1 cellular context compared by ENCODE assay signal in the genomic region with DNA sequence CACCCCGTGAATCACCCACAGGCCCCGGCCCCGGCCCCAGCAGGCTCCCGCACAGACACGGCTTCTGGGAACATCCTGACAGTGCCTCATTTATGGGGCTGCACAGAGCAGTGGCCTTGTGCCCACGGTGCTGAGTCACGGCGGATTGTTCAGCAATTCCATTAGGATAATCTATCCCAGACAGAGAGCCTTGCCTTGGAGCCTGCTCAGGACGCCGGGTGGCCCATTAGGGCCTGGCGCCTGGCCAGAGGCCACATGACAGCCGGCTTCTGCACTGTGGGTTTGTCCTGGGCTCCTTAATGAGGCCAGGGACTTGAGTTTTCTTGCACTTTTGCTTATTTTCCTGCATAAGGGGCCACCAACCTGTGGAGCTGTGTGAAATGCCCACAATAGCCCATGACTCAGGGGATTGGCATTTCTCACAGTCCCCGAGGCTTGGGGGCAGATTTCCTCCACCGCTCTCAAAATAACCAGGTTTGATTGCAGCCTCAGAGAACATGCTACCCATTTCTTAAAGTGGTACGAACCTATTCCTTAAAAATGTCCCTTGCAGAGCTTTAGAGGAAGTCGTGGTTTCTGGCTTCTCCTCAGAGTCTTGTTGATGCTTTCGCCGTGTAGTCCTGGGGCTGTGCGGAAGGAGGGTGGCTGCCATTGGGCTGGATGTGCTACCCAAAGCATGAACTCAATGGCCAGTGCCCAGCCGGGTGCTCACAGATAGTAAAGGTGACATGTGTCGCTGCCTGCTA.
TF ChIP-seq lines count a peak whose summit lies in the region.

No MANE protein-coding gene starts in this region.

TF ChIP-seq in HEK293, 187 proteins besides CTCF, POLR2A, EP300 and RAD21 (continued from another document and continues in another):
- TF ChIP-seq ZNF585B (tag by site-specific recombination; IDR thresholded peaks at IDR 0.05) (no peak), KLF10 (tag by site-specific recombination; IDR thresholded peaks at IDR 0.05) (no peak), ZNF600 (tag by site-specific recombination; IDR thresholded peaks at IDR 0.05) (peak; percentile 97), ZNF629 (tag by site-specific recombination; IDR thresholded peaks at IDR 0.05) (peak; percentile 73), ZNF157 (tag by site-specific recombination; IDR thresholded peaks at IDR 0.05) (no peak), ZNF423 (tag by site-specific recombination; IDR thresholded peaks at IDR 0.05) (peak; percentile 54; the same call in 1 of the 2 replicates), ZXDB (tag by site-specific recombination; IDR thresholded peaks at IDR 0.05) (peak; percentile 66), ZNF391 (tag by site-specific recombination; IDR thresholded peaks at IDR 0.05; ENCODE audit: borderline replicate concordance, low read depth) (no peak), HOXD13 (CRISPR knock-in tag; IDR thresholded peaks at IDR 0.05; ENCODE audit: borderline replicate concordance) (no peak), KLF8 (tag by site-specific recombination; IDR thresholded peaks at IDR 0.05) (peak; percentile 27; the same call in 1 of the 2 replicates), ZSCAN16 (tag by site-specific recombination; IDR thresholded peaks at IDR 0.05) (no peak), BCL11B (tag by site-specific recombination; IDR thresholded peaks at IDR 0.05; ENCODE audit: low read depth) (no peak), ZNF544 (tag by site-specific recombination; IDR thresholded peaks at IDR 0.05) (no peak), ZBTB21 (tag by site-specific recombination; IDR thresholded peaks at IDR 0.05) (0 out of 2 replicates have a peak, but pooled peaks have one; percentile 39), ZNF138 (tag by site-specific recombination; IDR thresholded peaks at IDR 0.05; ENCODE audit: borderline replicate concordance) (no peak), ZNF521 (tag by site-specific recombination; IDR thresholded peaks at IDR 0.05) (no peak), ZNF626 (tag by site-specific recombination; IDR thresholded peaks at IDR 0.05) (no peak), ZNF19 (tag by site-specific recombination; IDR thresholded peaks at IDR 0.05; ENCODE audit: low read depth) (no peak), RBAK (tag by site-specific recombination; IDR thresholded peaks at IDR 0.05) (no peak), ZBTB7A (tag by site-specific recombination; IDR thresholded peaks at IDR 0.05; ENCODE audit: low read depth) (no peak), SETDB1 (IDR thresholded peaks at IDR 0.05; ENCODE audit: insufficient read length, low read length) (no peak), IKZF3 (tag by site-specific recombination; IDR thresholded peaks at IDR 0.05) (peak; percentile 91), ZNF707 (tag by site-specific recombination; IDR thresholded peaks at IDR 0.05) (no peak), ZSCAN30 (tag by site-specific recombination; IDR thresholded peaks at IDR 0.05) (peak; percentile 86), ZBTB20 (tag by site-specific recombination; IDR thresholded peaks at IDR 0.05) (peak; percentile 57), FEZF1 (tag by site-specific recombination; IDR thresholded peaks at IDR 0.05) (peak; percentile 75), ZNF777 (tag by site-specific recombination; IDR thresholded peaks at IDR 0.05; ENCODE audit: borderline replicate concordance) (no peak), ZNF184 (tag by site-specific recombination; IDR thresholded peaks at IDR 0.05) (peak; percentile 32; the same call in 1 of the 2 replicates), BCL11A (tag by site-specific recombination; IDR thresholded peaks at IDR 0.05; ENCODE audit: low read depth) (0 out of 2 replicates have a peak, but pooled peaks have one; percentile 29), ZNF169 (tag by site-specific recombination; IDR thresholded peaks at IDR 0.05) (no peak), ZNF324 (tag by site-specific recombination; IDR thresholded peaks at IDR 0.05) (peak; percentile 57; the same call in 1 of the 2 replicates), ZIC2 (tag by site-specific recombination; IDR thresholded peaks at IDR 0.05) (peak; percentile 98), ZFP41 (tag by site-specific recombination; IDR thresholded peaks at IDR 0.05; ENCODE audit: borderline replicate concordance) (no peak), ZNF837 (tag by site-specific recombination; IDR thresholded peaks at IDR 0.05) (no peak), ZNF660 (tag by site-specific recombination; IDR thresholded peaks at IDR 0.05) (peak; percentile 97)
- TF ChIP-seq, protein P1, sequence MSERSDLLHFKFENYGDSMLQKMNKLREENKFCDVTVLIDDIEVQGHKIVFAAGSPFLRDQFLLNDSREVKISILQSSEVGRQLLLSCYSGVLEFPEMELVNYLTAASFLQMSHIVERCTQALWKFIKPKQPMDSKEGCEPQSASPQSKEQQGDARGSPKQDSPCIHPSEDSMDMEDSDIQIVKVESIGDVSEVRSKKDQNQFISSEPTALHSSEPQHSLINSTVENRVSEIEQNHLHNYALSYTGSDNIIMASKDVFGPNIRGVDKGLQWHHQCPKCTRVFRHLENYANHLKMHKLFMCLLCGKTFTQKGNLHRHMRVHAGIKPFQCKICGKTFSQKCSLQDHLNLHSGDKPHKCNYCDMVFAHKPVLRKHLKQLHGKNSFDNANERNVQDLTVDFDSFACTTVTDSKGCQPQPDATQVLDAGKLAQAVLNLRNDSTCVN (tag by site-specific recombination; optimal IDR thresholded peaks at IDR 0.05): no peak
- TF ChIP-seq, protein P2, sequence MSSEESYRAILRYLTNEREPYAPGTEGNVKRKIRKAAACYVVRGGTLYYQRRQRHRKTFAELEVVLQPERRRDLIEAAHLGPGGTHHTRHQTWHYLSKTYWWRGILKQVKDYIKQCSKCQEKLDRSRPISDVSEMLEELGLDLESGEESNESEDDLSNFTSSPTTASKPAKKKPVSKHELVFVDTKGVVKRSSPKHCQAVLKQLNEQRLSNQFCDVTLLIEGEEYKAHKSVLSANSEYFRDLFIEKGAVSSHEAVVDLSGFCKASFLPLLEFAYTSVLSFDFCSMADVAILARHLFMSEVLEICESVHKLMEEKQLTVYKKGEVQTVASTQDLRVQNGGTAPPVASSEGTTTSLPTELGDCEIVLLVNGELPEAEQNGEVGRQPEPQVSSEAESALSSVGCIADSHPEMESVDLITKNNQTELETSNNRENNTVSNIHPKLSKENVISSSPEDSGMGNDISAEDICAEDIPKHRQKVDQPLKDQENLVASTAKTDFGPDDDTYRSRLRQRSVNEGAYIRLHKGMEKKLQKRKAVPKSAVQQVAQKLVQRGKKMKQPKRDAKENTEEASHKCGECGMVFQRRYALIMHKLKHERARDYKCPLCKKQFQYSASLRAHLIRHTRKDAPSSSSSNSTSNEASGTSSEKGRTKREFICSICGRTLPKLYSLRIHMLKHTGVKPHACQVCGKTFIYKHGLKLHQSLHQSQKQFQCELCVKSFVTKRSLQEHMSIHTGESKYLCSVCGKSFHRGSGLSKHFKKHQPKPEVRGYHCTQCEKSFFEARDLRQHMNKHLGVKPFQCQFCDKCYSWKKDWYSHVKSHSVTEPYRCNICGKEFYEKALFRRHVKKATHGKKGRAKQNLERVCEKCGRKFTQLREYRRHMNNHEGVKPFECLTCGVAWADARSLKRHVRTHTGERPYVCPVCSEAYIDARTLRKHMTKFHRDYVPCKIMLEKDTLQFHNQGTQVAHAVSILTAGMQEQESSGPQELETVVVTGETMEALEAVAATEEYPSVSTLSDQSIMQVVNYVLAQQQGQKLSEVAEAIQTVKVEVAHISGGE (tag by site-specific recombination; conservative IDR thresholded peaks at IDR 0.05; ENCODE audit: low read depth): no peak
- TF ChIP-seq, protein P3, sequence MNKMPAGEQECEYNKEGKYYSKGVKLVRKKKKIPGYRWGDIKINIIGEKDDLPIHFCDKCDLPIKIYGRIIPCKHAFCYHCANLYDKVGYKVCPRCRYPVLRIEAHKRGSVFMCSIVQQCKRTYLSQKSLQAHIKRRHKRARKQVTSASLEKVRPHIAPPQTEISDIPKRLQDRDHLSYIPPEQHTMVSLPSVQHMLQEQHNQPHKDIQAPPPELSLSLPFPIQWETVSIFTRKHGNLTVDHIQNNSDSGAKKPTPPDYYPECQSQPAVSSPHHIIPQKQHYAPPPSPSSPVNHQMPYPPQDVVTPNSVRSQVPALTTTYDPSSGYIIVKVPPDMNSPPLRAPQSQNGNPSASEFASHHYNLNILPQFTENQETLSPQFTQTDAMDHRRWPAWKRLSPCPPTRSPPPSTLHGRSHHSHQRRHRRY (tag by site-specific recombination; IDR thresholded peaks at IDR 0.05): no peak
- TF ChIP-seq, protein P4, sequence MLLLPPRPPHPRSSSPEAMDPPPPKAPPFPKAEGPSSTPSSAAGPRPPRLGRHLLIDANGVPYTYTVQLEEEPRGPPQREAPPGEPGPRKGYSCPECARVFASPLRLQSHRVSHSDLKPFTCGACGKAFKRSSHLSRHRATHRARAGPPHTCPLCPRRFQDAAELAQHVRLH (tag by site-specific recombination; IDR thresholded peaks at IDR 0.05): no peak
- TF ChIP-seq, protein P5, sequence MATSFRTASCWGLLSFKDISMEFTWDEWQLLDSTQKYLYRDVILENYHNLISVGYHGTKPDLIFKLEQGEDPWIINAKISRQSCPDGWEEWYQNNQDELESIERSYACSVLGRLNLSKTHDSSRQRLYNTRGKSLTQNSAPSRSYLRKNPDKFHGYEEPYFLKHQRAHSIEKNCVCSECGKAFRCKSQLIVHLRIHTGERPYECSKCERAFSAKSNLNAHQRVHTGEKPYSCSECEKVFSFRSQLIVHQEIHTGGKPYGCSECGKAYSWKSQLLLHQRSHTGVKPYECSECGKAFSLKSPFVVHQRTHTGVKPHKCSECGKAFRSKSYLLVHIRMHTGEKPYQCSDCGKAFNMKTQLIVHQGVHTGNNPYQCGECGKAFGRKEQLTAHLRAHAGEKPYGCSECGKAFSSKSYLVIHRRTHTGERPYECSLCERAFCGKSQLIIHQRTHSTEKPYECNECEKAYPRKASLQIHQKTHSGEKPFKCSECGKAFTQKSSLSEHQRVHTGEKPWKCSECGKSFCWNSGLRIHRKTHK (tag by site-specific recombination; IDR thresholded peaks at IDR 0.05): no peak
- TF ChIP-seq, protein P6, sequence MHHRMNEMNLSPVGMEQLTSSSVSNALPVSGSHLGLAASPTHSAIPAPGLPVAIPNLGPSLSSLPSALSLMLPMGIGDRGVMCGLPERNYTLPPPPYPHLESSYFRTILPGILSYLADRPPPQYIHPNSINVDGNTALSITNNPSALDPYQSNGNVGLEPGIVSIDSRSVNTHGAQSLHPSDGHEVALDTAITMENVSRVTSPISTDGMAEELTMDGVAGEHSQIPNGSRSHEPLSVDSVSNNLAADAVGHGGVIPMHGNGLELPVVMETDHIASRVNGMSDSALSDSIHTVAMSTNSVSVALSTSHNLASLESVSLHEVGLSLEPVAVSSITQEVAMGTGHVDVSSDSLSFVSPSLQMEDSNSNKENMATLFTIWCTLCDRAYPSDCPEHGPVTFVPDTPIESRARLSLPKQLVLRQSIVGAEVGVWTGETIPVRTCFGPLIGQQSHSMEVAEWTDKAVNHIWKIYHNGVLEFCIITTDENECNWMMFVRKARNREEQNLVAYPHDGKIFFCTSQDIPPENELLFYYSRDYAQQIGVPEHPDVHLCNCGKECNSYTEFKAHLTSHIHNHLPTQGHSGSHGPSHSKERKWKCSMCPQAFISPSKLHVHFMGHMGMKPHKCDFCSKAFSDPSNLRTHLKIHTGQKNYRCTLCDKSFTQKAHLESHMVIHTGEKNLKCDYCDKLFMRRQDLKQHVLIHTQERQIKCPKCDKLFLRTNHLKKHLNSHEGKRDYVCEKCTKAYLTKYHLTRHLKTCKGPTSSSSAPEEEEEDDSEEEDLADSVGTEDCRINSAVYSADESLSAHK (tag by site-specific recombination; IDR thresholded peaks at IDR 0.05): no peak
- TF ChIP-seq, protein P7, sequence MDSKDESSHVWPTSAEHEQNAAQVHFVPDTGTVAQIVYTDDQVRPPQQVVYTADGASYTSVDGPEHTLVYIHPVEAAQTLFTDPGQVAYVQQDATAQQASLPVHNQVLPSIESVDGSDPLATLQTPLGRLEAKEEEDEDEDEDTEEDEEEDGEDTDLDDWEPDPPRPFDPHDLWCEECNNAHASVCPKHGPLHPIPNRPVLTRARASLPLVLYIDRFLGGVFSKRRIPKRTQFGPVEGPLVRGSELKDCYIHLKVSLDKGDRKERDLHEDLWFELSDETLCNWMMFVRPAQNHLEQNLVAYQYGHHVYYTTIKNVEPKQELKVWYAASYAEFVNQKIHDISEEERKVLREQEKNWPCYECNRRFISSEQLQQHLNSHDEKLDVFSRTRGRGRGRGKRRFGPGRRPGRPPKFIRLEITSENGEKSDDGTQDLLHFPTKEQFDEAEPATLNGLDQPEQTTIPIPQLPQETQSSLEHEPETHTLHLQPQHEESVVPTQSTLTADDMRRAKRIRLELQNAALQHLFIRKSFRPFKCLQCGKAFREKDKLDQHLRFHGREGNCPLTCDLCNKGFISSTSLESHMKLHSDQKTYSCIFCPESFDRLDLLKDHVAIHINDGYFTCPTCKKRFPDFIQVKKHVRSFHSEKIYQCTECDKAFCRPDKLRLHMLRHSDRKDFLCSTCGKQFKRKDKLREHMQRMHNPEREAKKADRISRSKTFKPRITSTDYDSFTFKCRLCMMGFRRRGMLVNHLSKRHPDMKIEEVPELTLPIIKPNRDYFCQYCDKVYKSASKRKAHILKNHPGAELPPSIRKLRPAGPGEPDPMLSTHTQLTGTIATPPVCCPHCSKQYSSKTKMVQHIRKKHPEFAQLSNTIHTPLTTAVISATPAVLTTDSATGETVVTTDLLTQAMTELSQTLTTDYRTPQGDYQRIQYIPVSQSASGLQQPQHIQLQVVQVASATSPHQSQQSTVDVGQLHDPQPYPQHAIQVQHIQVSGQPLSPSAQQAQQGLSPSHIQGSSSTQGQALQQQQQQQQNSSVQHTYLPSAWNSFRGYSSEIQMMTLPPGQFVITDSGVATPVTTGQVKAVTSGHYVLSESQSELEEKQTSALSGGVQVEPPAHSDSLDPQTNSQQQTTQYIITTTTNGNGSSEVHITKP (tag by site-specific recombination; IDR thresholded peaks at IDR 0.05): peak; percentile 97
- TF ChIP-seq, protein P8, sequence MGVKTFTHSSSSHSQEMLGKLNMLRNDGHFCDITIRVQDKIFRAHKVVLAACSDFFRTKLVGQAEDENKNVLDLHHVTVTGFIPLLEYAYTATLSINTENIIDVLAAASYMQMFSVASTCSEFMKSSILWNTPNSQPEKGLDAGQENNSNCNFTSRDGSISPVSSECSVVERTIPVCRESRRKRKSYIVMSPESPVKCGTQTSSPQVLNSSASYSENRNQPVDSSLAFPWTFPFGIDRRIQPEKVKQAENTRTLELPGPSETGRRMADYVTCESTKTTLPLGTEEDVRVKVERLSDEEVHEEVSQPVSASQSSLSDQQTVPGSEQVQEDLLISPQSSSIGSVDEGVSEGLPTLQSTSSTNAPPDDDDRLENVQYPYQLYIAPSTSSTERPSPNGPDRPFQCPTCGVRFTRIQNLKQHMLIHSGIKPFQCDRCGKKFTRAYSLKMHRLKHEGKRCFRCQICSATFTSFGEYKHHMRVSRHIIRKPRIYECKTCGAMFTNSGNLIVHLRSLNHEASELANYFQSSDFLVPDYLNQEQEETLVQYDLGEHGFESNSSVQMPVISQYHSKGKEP (tag by site-specific recombination; IDR thresholded peaks at IDR 0.05): peak; percentile 59; the same call in 1 of the 2 replicates
- TF ChIP-seq, protein P9, sequence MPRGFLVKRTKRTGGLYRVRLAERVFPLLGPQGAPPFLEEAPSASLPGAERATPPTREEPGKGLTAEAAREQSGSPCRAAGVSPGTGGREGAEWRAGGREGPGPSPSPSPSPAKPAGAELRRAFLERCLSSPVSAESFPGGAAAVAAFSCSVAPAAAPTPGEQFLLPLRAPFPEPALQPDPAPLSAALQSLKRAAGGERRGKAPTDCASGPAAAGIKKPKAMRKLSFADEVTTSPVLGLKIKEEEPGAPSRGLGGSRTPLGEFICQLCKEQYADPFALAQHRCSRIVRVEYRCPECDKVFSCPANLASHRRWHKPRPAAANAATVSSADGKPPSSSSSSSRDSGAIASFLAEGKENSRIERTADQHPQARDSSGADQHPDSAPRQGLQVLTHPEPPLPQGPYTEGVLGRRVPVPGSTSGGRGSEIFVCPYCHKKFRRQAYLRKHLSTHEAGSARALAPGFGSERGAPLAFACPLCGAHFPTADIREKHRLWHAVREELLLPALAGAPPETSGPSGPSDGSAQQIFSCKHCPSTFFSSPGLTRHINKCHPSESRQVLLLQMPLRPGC (tag by site-specific recombination; IDR thresholded peaks at IDR 0.05): peak; percentile 49; the same call in 1 of the 2 replicates
